In genomic region chr6:116371384-116372209, GRCh38 we compare ENCODE assay signal across 8 cellular contexts. TPM values are rescaled to one million over a fixed set of nuclear protein-coding genes. Genes with fewer than 3 reads are reported as not detected.
DNase-seq lines count a peak whose midpoint lies in the region; ATAC-seq and TF ChIP-seq lines count a peak whose summit lies in the region.

No MANE protein-coding gene starts in this region.

- peaks cover 62% of the 10 kb centered on the region for H3K27me3 Mint-ChIP-seq in activated T-helper 2 cell treated with anti-CD3 and anti-CD28 coated beads, Interferon-gamma antibody, Interleukin-2, Interleukin-4, amounts not matched to agents 10 μg/mL and 5 μg/mL and 100 μg/mL, durations not matched to agents 14 hours and 24 hours and 36 hours (ENCODE audit: low read depth)
- peaks cover 13 to 26% (median 20%) of the 10 kb centered on the region in 5 donors for H3K27me3 Mint-ChIP-seq in naive thymus-derived CD8-positive, alpha-beta T cell

- H3K4me3 ChIP-seq in foreskin fibroblast (ENCODE audit: low read depth in 1 of 2, low read length in 2 of 2), result peak overlapping the region; percentile 85 to 89
- H3K4me3 ChIP-seq in tibial nerve, result peak overlapping the region; percentile 73 to 88 (median 82)

- H3K9me3 ChIP-seq in tibial nerve, result no peaks in the 10 kb centered on the region

- peak; percentile 28 for DNase-seq in NCI-H2196 (lab: John Stamatoyannopoulos, UW; ENCODE audit: unreplicated experiment)
- DNase-seq in NCI-H2196 treated with DMSO at 0.1 percent for 48 hours (lab: John Stamatoyannopoulos, UW; ENCODE audit: unreplicated experiment), result no peak
- peak; percentile 47 for DNase-seq in NCI-H2171 treated with DMSO at 0.1 percent for 48 hours (lab: John Stamatoyannopoulos, UW)
- DNase-seq in activated T-helper 2 cell treated with anti-CD3 and anti-CD28 coated beads, Interferon-gamma antibody, Interleukin-2, Interleukin-4, amounts not matched to agents 10 μg/mL and 5 μg/mL and 100 μg/mL, durations not matched to agents 14 hours and 24 hours and 36 hours (ENCODE audit: low spot score), result no peak
- DNase-seq in foreskin fibroblast, result peak; percentile 93 to 97
- DNase-seq in naive thymus-derived CD8-positive, alpha-beta T cell, result peak in 5 of 10 donors; percentile 1 to 60 (median 19)
- peak; percentile 40 to 76 for DNase-seq in tibial nerve (ENCODE audit: low spot score in 2 of 2)

- peak overlapping the region; percentile 92 to 96 (median 94) for H3K27ac ChIP-seq in tibial nerve

- H3K36me3 Mint-ChIP-seq in activated T-helper 2 cell treated with anti-CD3 and anti-CD28 coated beads, Interferon-gamma antibody, Interleukin-2, Interleukin-4, amounts not matched to agents 10 μg/mL and 5 μg/mL and 100 μg/mL, durations not matched to agents 14 hours and 24 hours and 36 hours (ENCODE audit: low read depth), result no peaks in the 10 kb centered on the region
- H3K36me3 Mint-ChIP-seq in naive thymus-derived CD8-positive, alpha-beta T cell, result no peaks in the 10 kb centered on the region

- intact Hi-C loops in activated T-helper 2 cell treated with anti-CD3 and anti-CD28 coated beads, Interferon-gamma antibody, Interleukin-2, Interleukin-4, amounts not matched to agents 10 μg/mL and 5 μg/mL and 100 μg/mL, durations not matched to agents 14 hours and 24 hours and 36 hours (cut with micrococcal nuclease), result loop anchor here (5.0 kb wide), 3 partner anchors 84 to 161 kb away; no protein-coding TSS in a partner anchor

- peaks cover 10% of the 10 kb centered on the region for H3K4me1 Mint-ChIP-seq in activated T-helper 2 cell treated with anti-CD3 and anti-CD28 coated beads, Interferon-gamma antibody, Interleukin-2, Interleukin-4, amounts not matched to agents 10 μg/mL and 5 μg/mL and 100 μg/mL, durations not matched to agents 14 hours and 24 hours and 36 hours (ENCODE audit: low read depth)
- peaks cover 8 to 21% (median 14%) of the 10 kb centered on the region in 4 donors for H3K4me1 Mint-ChIP-seq in naive thymus-derived CD8-positive, alpha-beta T cell

- no peak overlapping the region for H3K27ac Mint-ChIP-seq in activated T-helper 2 cell treated with anti-CD3 and anti-CD28 coated beads, Interferon-gamma antibody, Interleukin-2, Interleukin-4, amounts not matched to agents 10 μg/mL and 5 μg/mL and 100 μg/mL, durations not matched to agents 14 hours and 24 hours and 36 hours
- peak overlapping the region in 2 of 10 donors; percentile 14 to 33 for H3K27ac Mint-ChIP-seq in naive thymus-derived CD8-positive, alpha-beta T cell

- TF ChIP-seq CTCF in foreskin fibroblast (IDR thresholded peaks at IDR 0.05; ENCODE audit: low read depth, low read length) (no peak), tibial nerve (IDR thresholded peaks at IDR 0.05) (peak in 1 of 5 experiments; percentile 17)

- H3K4me3 Mint-ChIP-seq in activated T-helper 2 cell treated with anti-CD3 and anti-CD28 coated beads, Interferon-gamma antibody, Interleukin-2, Interleukin-4, amounts not matched to agents 10 μg/mL and 5 μg/mL and 100 μg/mL, durations not matched to agents 14 hours and 24 hours and 36 hours (ENCODE audit: low read depth), result peak overlapping the region; percentile 72
- H3K4me3 Mint-ChIP-seq in naive thymus-derived CD8-positive, alpha-beta T cell, result peak overlapping the region; percentile 72 to 95 (median 90)

- no peaks in the 10 kb centered on the region for H3K36me3 ChIP-seq in tibial nerve

- peaks cover 0 to 52% (median 15%) of the 10 kb centered on the region in 4 donors for H3K4me1 ChIP-seq in tibial nerve

- peak; percentile 19 for ATAC-seq in HG02571 (IDR thresholded peaks at IDR 0.05; ENCODE audit: unreplicated experiment)
- ATAC-seq in naive thymus-derived CD8-positive, alpha-beta T cell, result peak; percentile 32 to 40

- TF ChIP-seq EP300 in tibial nerve (IDR thresholded peaks at IDR 0.05), result peak in 1 of 2 donors; percentile 61

- no peaks in the 10 kb centered on the region for H3K9me3 Mint-ChIP-seq in activated T-helper 2 cell treated with anti-CD3 and anti-CD28 coated beads, Interferon-gamma antibody, Interleukin-2, Interleukin-4, amounts not matched to agents 10 μg/mL and 5 μg/mL and 100 μg/mL, durations not matched to agents 14 hours and 24 hours and 36 hours
- H3K9me3 Mint-ChIP-seq in naive thymus-derived CD8-positive, alpha-beta T cell, result no peaks in the 10 kb centered on the region

- no peaks in the 10 kb centered on the region for H3K27me3 ChIP-seq in tibial nerve

- 8 to 9% methylated on average over 36 to 45 of the region's 45 CpGs for WGBS in tibial nerve, 2 donors

- POLR2A ChIA-PET in naive thymus-derived CD8-positive, alpha-beta T cell (lab: Charles Lee), result interaction anchor here (0.6 to 2.4 kb wide), 2 partner anchors 34 to 92 kb away, joined by 6 to 8 read pairs; partner anchors contain the start of gene TSPYL1

- TF ChIP-seq POLR2A in tibial nerve (IDR thresholded peaks at IDR 0.05), result peak; percentile 6 to 25

RNA-seq across cellular contexts. Expression of gene DSE, which starts 0.8 kb away (rescaled TPM):
- 3.4 and 3.8 TPM in 2 replicates for total RNA-seq in activated T-helper 2 cell treated with anti-CD3 and anti-CD28 coated beads, Interferon-gamma antibody, Interleukin-2, Interleukin-4, amounts not matched to agents 10 μg/mL and 5 μg/mL and 100 μg/mL, durations not matched to agents 14 hours and 24 hours and 36 hours
- 1 to 10 TPM; 6.4 to 9.3 TPM for total RNA-seq in naive thymus-derived CD8-positive, alpha-beta T cell
- 1 to 10 TPM; 3.9 to 4.9 (median 4.0) TPM for polyA plus RNA-seq in naive thymus-derived CD8-positive, alpha-beta T cell
- 10 to 100 TPM; 79.5 to 95.5 (median 81.7) TPM for total RNA-seq in tibial nerve

Comparison
In these comparisons a context has a peak if more than half of its experiments do, and no peak if none do; other contexts are left out.
1. DNase-seq: peak in NCI-H2196 (single experiment), NCI-H2171 treated with DMSO at 0.1 percent for 48 hours (single experiment), foreskin fibroblast (2 of 2) and tibial nerve (2 of 2); none in NCI-H2196 treated with DMSO at 0.1 percent for 48 hours (single experiment) and activated T-helper 2 cell treated with anti-CD3 and anti-CD28 coated beads, Interferon-gamma antibody, Interleukin-2, Interleukin-4, amounts not matched to agents 10 μg/mL and 5 μg/mL and 100 μg/mL, durations not matched to agents 14 hours and 24 hours and 36 hours (single experiment).
2. RNA of gene DSE, which starts 0.8 kb away (total RNA-seq): 79.5 to 95.5 TPM in tibial nerve; 6.4 to 9.3 TPM in naive thymus-derived CD8-positive, alpha-beta T cell and 3.4 to 3.8 TPM in activated T-helper 2 cell treated with anti-CD3 and anti-CD28 coated beads, Interferon-gamma antibody, Interleukin-2, Interleukin-4, amounts not matched to agents 10 μg/mL and 5 μg/mL and 100 μg/mL, durations not matched to agents 14 hours and 24 hours and 36 hours; every median in the first group is over 4 times any median in the second.